ENCODE assay signal across 13 cellular contexts in the genomic region with DNA sequence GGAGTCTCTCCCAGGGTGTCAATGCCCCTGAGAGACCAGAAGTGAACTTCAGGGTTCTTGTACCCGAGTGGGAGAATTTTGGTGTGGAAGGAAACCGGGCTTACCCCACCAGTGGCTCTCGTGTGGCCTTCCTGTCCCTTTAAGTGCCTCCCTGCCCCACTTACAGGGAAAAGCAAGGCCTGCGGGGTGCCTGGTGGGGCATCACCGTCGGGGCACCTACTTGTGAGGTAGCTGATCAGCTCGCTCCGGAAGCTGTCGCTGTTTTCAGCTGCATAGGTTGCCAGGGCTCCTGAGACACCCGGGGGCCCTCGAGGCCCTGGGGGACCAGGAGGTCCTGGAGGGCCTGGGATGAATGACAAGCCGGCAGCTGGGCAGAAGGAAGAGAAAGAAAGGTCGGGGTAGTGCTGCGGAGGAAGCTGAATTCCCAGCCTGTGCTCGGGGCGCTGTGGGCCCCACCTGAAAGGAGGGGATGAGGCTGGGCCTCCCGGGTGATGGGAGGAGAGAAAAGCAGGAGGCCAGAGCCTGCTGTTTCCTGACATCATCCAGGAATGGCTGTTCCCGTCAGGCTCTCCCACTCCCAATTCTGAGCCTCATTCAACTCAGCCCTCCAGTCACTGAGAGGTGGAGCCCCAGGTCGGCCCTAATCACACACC. TPM values are rescaled to one million over a fixed set of nuclear protein-coding genes. Genes with fewer than 3 reads are reported as not detected.
"Had no signal": no experiment of that assay in that cellular context is flagged by ENCODE, and none has a peak within 500 bp of the region (broad histone marks: within the 10 kb centered on the region; RNA-seq: fewer than 3 reads in every experiment).

No MANE protein-coding gene starts in this region.

- H3K4me3 Mint-ChIP-seq: activated CD8-positive, alpha-beta T cell treated with anti-CD3 and anti-CD28 coated beads, Interleukin-2, amount 10 ng/mL, durations not matched to agents 7 days and 5 days; activated naive CD4-positive, alpha-beta T cell treated with anti-CD3 and anti-CD28 coated beads for 36 hours; memory B cell; nephron; stimulated activated naive CD8-positive, alpha-beta T cell treated with anti-CD3 and anti-CD28 coated beads, Interleukin-15, Interleukin-2, amounts not matched to agents 100 ng/mL and 50 ng/mL, for 24 hours had no signal

- H3K4me1 ChIP-seq: colonic mucosa had no signal

- H3K27ac ChIP-seq: colonic mucosa, ovary had no signal

- H3K27me3 ChIP-seq: colonic mucosa, ovary had no signal

- H3K27me3 Mint-ChIP-seq: stimulated activated naive CD8-positive, alpha-beta T cell treated with anti-CD3 and anti-CD28 coated beads, Interleukin-15, Interleukin-2, amounts not matched to agents 100 ng/mL and 50 ng/mL, for 24 hours had no signal

- H3K9me3 ChIP-seq: colonic mucosa, ovary had no signal

- H3K36me3 ChIP-seq: colonic mucosa, ovary had no signal

- H3K27ac Mint-ChIP-seq: activated naive CD4-positive, alpha-beta T cell treated with anti-CD3 and anti-CD28 coated beads for 36 hours; memory B cell; nephron; stimulated activated naive CD8-positive, alpha-beta T cell treated with anti-CD3 and anti-CD28 coated beads, Interleukin-15, Interleukin-2, amounts not matched to agents 100 ng/mL and 50 ng/mL, for 24 hours had no signal

- H3K4me3 ChIP-seq: colonic mucosa, ovary had no signal

- H3K9me3 Mint-ChIP-seq: activated naive CD4-positive, alpha-beta T cell treated with anti-CD3 and anti-CD28 coated beads for 36 hours; memory B cell; nephron; stimulated activated naive CD8-positive, alpha-beta T cell treated with anti-CD3 and anti-CD28 coated beads, Interleukin-15, Interleukin-2, amounts not matched to agents 100 ng/mL and 50 ng/mL, for 24 hours had no signal

- DNase-seq: activated CD4-positive, alpha-beta T cell treated with anti-CD3 and anti-CD28 coated beads for 4 hours; activated CD8-positive, alpha-beta memory T cell treated with anti-CD3 and anti-CD28 coated beads, Interleukin-2, amount 50 U/mL, for 48 hours; activated CD8-positive, alpha-beta T cell treated with anti-CD3 and anti-CD28 coated beads, Interleukin-2, amount 10 ng/mL, durations not matched to agents 7 days and 5 days; activated naive CD4-positive, alpha-beta T cell treated with anti-CD3 and anti-CD28 coated beads for 36 hours; colonic mucosa; effector CD8-positive, alpha-beta T cell; ovary; stimulated activated CD4-positive, alpha-beta T cell treated with anti-CD3 and anti-CD28 coated beads, Interleukin-2, amount 100 ng/mL, for 48 hours; stimulated activated CD8-positive, alpha-beta memory T cell treated with anti-CD3 and anti-CD28 coated beads, Interleukin-4, amount 100 ng/mL, for 48 hours; T-helper 1 cell had no signal

- H3K4me1 Mint-ChIP-seq: nephron had no signal

RNA-seq across cellular contexts. Expression of gene COL17A1, which starts 51.2 kb away (rescaled TPM):
- total RNA-seq: activated CD8-positive, alpha-beta T cell treated with anti-CD3 and anti-CD28 coated beads, Interleukin-2, amount 10 ng/mL, durations not matched to agents 7 days and 5 days; activated naive CD4-positive, alpha-beta T cell treated with anti-CD3 and anti-CD28 coated beads for 36 hours had no signal
